9 cellular contexts compared by ENCODE assay signal in genomic region chr6:47047479-47048411, GRCh38. TPM values are rescaled to one million over a fixed set of nuclear protein-coding genes. Genes with fewer than 3 reads are reported as not detected.
DNase-seq lines count a peak whose midpoint lies in the region; ATAC-seq and TF ChIP-seq lines count a peak whose summit lies in the region.
"Had no signal": no experiment of that assay in that cellular context is flagged by ENCODE, and none has a peak within 500 bp of the region (broad histone marks: within the 10 kb centered on the region; RNA-seq: fewer than 3 reads in every experiment).

No MANE protein-coding gene starts in this region.

- H3K27ac Mint-ChIP-seq in CD8-positive, alpha-beta T cell = no peak overlapping the region

- POLR2A ChIA-PET in CD8-positive, alpha-beta T cell (lab: Charles Lee) = no interaction called here

- H3K4me3 Mint-ChIP-seq in CD8-positive, alpha-beta T cell = no peak overlapping the region

- H3K27ac ChIP-seq in CD8-positive, alpha-beta T cell (ENCODE audit: low read depth, low read length) = no peak overlapping the region
- H3K27ac ChIP-seq in VCaP = peak overlapping the region; percentile 68
- no peak overlapping the region for H3K27ac ChIP-seq in foreskin keratinocyte

- H3K9me3 ChIP-seq in CD8-positive, alpha-beta T cell (ENCODE audit: low read length) = no peaks in the 10 kb centered on the region

- H3K4me1 ChIP-seq in CD8-positive, alpha-beta T cell (ENCODE audit: insufficient read depth, low read length) = no peaks in the 10 kb centered on the region
- H3K4me1 ChIP-seq in foreskin keratinocyte = peaks cover 30% of the 10 kb centered on the region

- H3K4me1 Mint-ChIP-seq in CD8-positive, alpha-beta T cell (ENCODE audit: low read depth) = peaks cover 3% of the 10 kb centered on the region

- H3K27me3 Mint-ChIP-seq in CD8-positive, alpha-beta T cell (ENCODE audit: low read depth) = peaks cover 8% of the 10 kb centered on the region

- peak in 3 of 7 experiments; percentile 1 to 16 (median 8) for DNase-seq in CD8-positive, alpha-beta T cell
- DNase-seq in NCI-H2196 treated with DMSO at 0.1 percent for 48 hours (lab: John Stamatoyannopoulos, UW; ENCODE audit: unreplicated experiment) (peak; percentile 68), foreskin keratinocyte (peak in 1 of 2 donors; percentile 80), occipital lobe (lab: John Stamatoyannopoulos, UW) (peak; percentile 8), NCI-H1048 (lab: John Stamatoyannopoulos, UW) (no peak)

- no peak overlapping the region for H3K4me3 ChIP-seq in CD8-positive, alpha-beta T cell (ENCODE audit: low read depth, low read length)

- ATAC-seq in CD8-positive, alpha-beta T cell = no peak
- peak; percentile 78 for ATAC-seq in GM18858 (IDR thresholded peaks at IDR 0.05; ENCODE audit: unreplicated experiment)
- ATAC-seq in HG03139 (IDR thresholded peaks at IDR 0.05; ENCODE audit: unreplicated experiment) = peak; percentile 75
- ATAC-seq in foreskin keratinocyte = peak; percentile 72

- no peaks in the 10 kb centered on the region for H3K27me3 ChIP-seq in CD8-positive, alpha-beta T cell (ENCODE audit: insufficient read depth, low read length)
- no peaks in the 10 kb centered on the region for H3K27me3 ChIP-seq in foreskin keratinocyte

- peak; percentile 46 for TF ChIP-seq CTCF in CD8-positive, alpha-beta T cell (IDR thresholded peaks at IDR 0.05)
- TF ChIP-seq CTCF in VCaP (conservative IDR thresholded peaks at IDR 0.05) (peak; percentile 79), foreskin keratinocyte (conservative IDR thresholded peaks at IDR 0.05) (peak; percentile 94)

- no peaks in the 10 kb centered on the region for H3K36me3 ChIP-seq in CD8-positive, alpha-beta T cell (ENCODE audit: insufficient read depth, low read length)

- no peaks in the 10 kb centered on the region for H3K36me3 Mint-ChIP-seq in CD8-positive, alpha-beta T cell

- intact Hi-C loops in CD8-positive, alpha-beta T cell (cut with DNase I, micrococcal nuclease) = loop anchor here (2.0 to 10.0 kb wide), 4 partner anchors 199 to 1123 kb away; no protein-coding TSS in a partner anchor

- CTCF ChIA-PET in CD8-positive, alpha-beta T cell (lab: Charles Lee) = no interaction called here

- no peaks in the 10 kb centered on the region for H3K9me3 Mint-ChIP-seq in CD8-positive, alpha-beta T cell

RNA-seq across cellular contexts. Expression of gene ADGRF1, which starts 5.6 kb away (rescaled TPM):
- total RNA-seq in CD8-positive, alpha-beta T cell = not detected
- total RNA-seq in foreskin keratinocyte (17.1 and 18.2 TPM in 2 replicates), occipital lobe (not detected)
- polyA plus RNA-seq in foreskin keratinocyte = 8.7 and 10.4 TPM in 2 replicates
- total RNA-seq: T-helper 2 cell treated with Interferon-gamma antibody and Interleukin-4, amounts not matched to agents 100 ng/mL and 5 ng/mL, for 36 hours had no signal

Comparison
In these comparisons a context has a peak if more than half of its experiments do, and no peak if none do; other contexts are left out.
1. RNA of gene ADGRF1, which starts 5.6 kb away (total RNA-seq): 17.1 to 18.2 TPM in foreskin keratinocyte; not detected in CD8-positive, alpha-beta T cell and not detected in occipital lobe (single experiment); every median in the first group is over 10 times any median in the second.
2. Peak in every context shown above with its lines, with median percentiles within 50 percentile points of each other: CTCF ChIP-seq.